8 cellular contexts compared by ENCODE assay signal in the genomic region with DNA sequence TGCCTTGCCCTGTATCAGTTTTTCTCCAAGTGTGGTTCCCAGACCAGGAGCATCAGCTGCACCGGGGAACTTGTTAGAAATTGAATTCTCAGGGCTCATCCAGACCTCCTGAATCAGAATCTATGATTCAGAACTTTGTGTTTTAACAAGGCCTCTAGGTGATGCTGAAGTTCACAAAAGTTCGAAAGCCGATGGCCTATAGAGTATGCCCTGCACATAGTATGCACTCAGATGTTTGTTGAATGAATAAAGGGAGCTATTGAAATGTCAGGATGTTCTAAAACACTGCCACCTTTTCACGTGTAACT. TPM values are rescaled to one million over a fixed set of nuclear protein-coding genes. Genes with fewer than 3 reads are reported as not detected.
DNase-seq lines count a peak whose midpoint lies in the region; ATAC-seq and TF ChIP-seq lines count a peak whose summit lies in the region.

No MANE protein-coding gene starts in this region.

- H3K36me3 Mint-ChIP-seq in activated naive CD4-positive, alpha-beta T cell treated with anti-CD3 and anti-CD28 coated beads for 36 hours (ENCODE audit: low read depth): peaks cover 2% of the 10 kb centered on the region
- peaks cover 0 to 7% of the 10 kb centered on the region in 2 donors for H3K36me3 Mint-ChIP-seq in activated naive CD4-positive, alpha-beta T cell treated with anti-CD3 and anti-CD28 coated beads, Interleukin-2, amount 50 U/mL, for 72 hours

- intact Hi-C loops in activated naive CD4-positive, alpha-beta T cell treated with anti-CD3 and anti-CD28 coated beads for 36 hours (cut with micrococcal nuclease): no loop called here

- H3K27me3 Mint-ChIP-seq in activated naive CD4-positive, alpha-beta T cell treated with anti-CD3 and anti-CD28 coated beads for 36 hours (ENCODE audit: low read depth): peaks cover 58% of the 10 kb centered on the region

- H3K4me3 Mint-ChIP-seq in activated naive CD4-positive, alpha-beta T cell treated with anti-CD3 and anti-CD28 coated beads for 36 hours: peak overlapping the region; percentile 76

- peaks cover 5% of the 10 kb centered on the region for H3K4me1 Mint-ChIP-seq in activated naive CD4-positive, alpha-beta T cell treated with anti-CD3 and anti-CD28 coated beads for 36 hours (ENCODE audit: low read depth)

- ATAC-seq in activated naive CD4-positive, alpha-beta T cell treated with anti-CD3 and anti-CD28 coated beads, Interleukin-2, amount 50 U/mL, for 72 hours: no peak
- ATAC-seq in omental fat pad (ENCODE audit: low FRiP score): no peak

- CTCF ChIA-PET in activated naive CD4-positive, alpha-beta T cell treated with anti-CD3 and anti-CD28 coated beads for 36 hours (lab: Charles Lee): interaction anchor here (0.7 kb wide), 1 partner anchor 15 kb away, joined by 3 read pairs; no protein-coding TSS in a partner anchor

- no peak for TF ChIP-seq CTCF in omental fat pad (IDR thresholded peaks at IDR 0.05)

- no peak for DNase-seq in activated naive CD4-positive, alpha-beta T cell treated with anti-CD3 and anti-CD28 coated beads for 36 hours
- DNase-seq in activated naive CD4-positive, alpha-beta T cell treated with anti-CD3 and anti-CD28 coated beads, Interleukin-2, amount 50 U/mL, for 72 hours (ENCODE audit: low spot score in 2 of 2): no peak
- DNase-seq in inferior parietal cortex (ENCODE audit: extremely low spot score) (peak; percentile 69), substantia nigra (lab: John Stamatoyannopoulos, UW) (peak in 3 of 49 donors; percentile 34 to 68 (median 49)), omental fat pad (ENCODE audit: low spot score) (no peak), NCI-H1105 (lab: John Stamatoyannopoulos, UW) (no peak)
- no peak for DNase-seq in activated CD4-positive, alpha-beta T cell treated with anti-CD3 and anti-CD28 coated beads for 1 hour

- H3K27ac ChIP-seq in angular gyrus (ENCODE audit: low read depth, low read length): peak overlapping the region; percentile 94
- peak overlapping the region; percentile 99 for H3K27ac ChIP-seq in substantia nigra (ENCODE audit: low read depth, low read length, poor library complexity, severe bottlenecking)

- no peak overlapping the region for H3K27ac Mint-ChIP-seq in activated naive CD4-positive, alpha-beta T cell treated with anti-CD3 and anti-CD28 coated beads for 36 hours
- peak overlapping the region in 1 of 2 donors; percentile 60 for H3K27ac Mint-ChIP-seq in activated naive CD4-positive, alpha-beta T cell treated with anti-CD3 and anti-CD28 coated beads, Interleukin-2, amount 50 U/mL, for 72 hours

- H3K9me3 Mint-ChIP-seq in activated naive CD4-positive, alpha-beta T cell treated with anti-CD3 and anti-CD28 coated beads for 36 hours: no peaks in the 10 kb centered on the region
- no peaks in the 10 kb centered on the region for H3K9me3 Mint-ChIP-seq in activated naive CD4-positive, alpha-beta T cell treated with anti-CD3 and anti-CD28 coated beads, Interleukin-2, amount 50 U/mL, for 72 hours

RNA-seq across cellular contexts. Expression of a gene that starts 0.7 kb away (rescaled TPM):
- not detected for total RNA-seq in activated naive CD4-positive, alpha-beta T cell treated with anti-CD3 and anti-CD28 coated beads for 36 hours
- total RNA-seq in activated naive CD4-positive, alpha-beta T cell treated with anti-CD3 and anti-CD28 coated beads, Interleukin-2, amount 50 U/mL, for 72 hours: under 1 TPM in 1 of 2 donors, not detected in 1; 0.23 TPM
- total RNA-seq in omental fat pad: 100 to 1,000 TPM in 1 of 4 donors, 10 to 100 TPM in 3; 56.6 to 105 (median 76.3) TPM

RNA-seq across cellular contexts. Expression of a gene that starts 37.6 kb away (rescaled TPM):
- not detected for total RNA-seq in activated naive CD4-positive, alpha-beta T cell treated with anti-CD3 and anti-CD28 coated beads for 36 hours
- under 1 TPM in 1 of 2 donors, not detected in 1; 0.19 TPM for total RNA-seq in activated naive CD4-positive, alpha-beta T cell treated with anti-CD3 and anti-CD28 coated beads, Interleukin-2, amount 50 U/mL, for 72 hours
- 1 to 10 TPM in 2 of 4 donors, under 1 TPM in 2; 0.48 to 3.5 (median 1.1) TPM for total RNA-seq in omental fat pad

RNA-seq across cellular contexts. Expression of a gene that starts 38.0 kb away (rescaled TPM):
- total RNA-seq in activated naive CD4-positive, alpha-beta T cell treated with anti-CD3 and anti-CD28 coated beads for 36 hours: not detected
- not detected for total RNA-seq in activated naive CD4-positive, alpha-beta T cell treated with anti-CD3 and anti-CD28 coated beads, Interleukin-2, amount 50 U/mL, for 72 hours
- 1 to 10 TPM; 2.5 to 7.1 (median 5.0) TPM for total RNA-seq in omental fat pad

Comparison
In these comparisons a context has a peak if more than half of its experiments do, and no peak if none do; other contexts are left out.
1. RNA of a gene that starts 0.7 kb away (total RNA-seq): 56.6 to 105 TPM in omental fat pad; 0.23 TPM in activated naive CD4-positive, alpha-beta T cell treated with anti-CD3 and anti-CD28 coated beads, Interleukin-2, amount 50 U/mL, for 72 hours and not detected in activated naive CD4-positive, alpha-beta T cell treated with anti-CD3 and anti-CD28 coated beads for 36 hours; every median in the first group is over 10 times any median in the second.